In the genomic region with DNA sequence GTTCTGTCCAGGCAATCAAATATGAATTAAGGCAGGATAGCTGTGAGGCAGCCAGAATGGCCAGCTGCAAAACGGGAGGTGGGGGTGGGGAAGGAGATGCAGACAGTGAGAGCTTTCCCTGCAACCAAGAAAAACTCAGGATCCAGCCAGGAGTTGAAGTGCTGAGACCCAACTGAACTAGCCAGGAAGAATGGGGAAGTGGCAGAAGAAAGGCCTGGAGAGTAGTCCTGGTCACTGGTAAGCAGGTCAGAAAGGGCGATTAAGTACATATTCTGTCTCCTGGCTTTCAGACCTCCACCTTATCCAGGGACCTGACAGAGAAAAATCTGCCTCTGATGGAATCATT, we compare ENCODE assay signal across 16 cellular contexts. TPM values are rescaled to one million over a fixed set of nuclear protein-coding genes. Genes with fewer than 3 reads are reported as not detected.
DNase-seq lines count a peak whose midpoint lies in the region; ATAC-seq and TF ChIP-seq lines count a peak whose summit lies in the region.
"Had no signal": no experiment of that assay in that cellular context is flagged by ENCODE, and none has a peak within 500 bp of the region (broad histone marks: within the 10 kb centered on the region; RNA-seq: fewer than 3 reads in every experiment).

No MANE protein-coding gene starts in this region.

- ATAC-seq in Panc1 (no peak), HG03097 (IDR thresholded peaks at IDR 0.05; ENCODE audit: low FRiP score, unreplicated experiment) (no peak)
- ATAC-seq: gastroesophageal sphincter had no signal

- no peak overlapping the region for H3K27ac ChIP-seq in Panc1 (ENCODE audit: low read length)
- H3K27ac ChIP-seq: gastroesophageal sphincter, prostate gland had no signal

- H3K27me3 Mint-ChIP-seq in endothelial cell (ENCODE audit: unreplicated experiment) = peaks cover 41% of the 10 kb centered on the region

- CTCF ChIA-PET in Panc1 (lab: Charles Lee) = no interaction called here

- POLR2A ChIA-PET in Panc1 (lab: Charles Lee) = no interaction called here

- no peaks in the 10 kb centered on the region for H3K9me3 ChIP-seq in Panc1 (ENCODE audit: control insufficient read depth, insufficient read depth, low read depth, low read length)
- H3K9me3 ChIP-seq: prostate gland, transverse colon had no signal

- in situ Hi-C loops in Panc1 (cut with HindIII; ENCODE audit: low pct_unique_long_range_greater_than_20kb, low sequenced_read_pairs) = no loop called here

- intact Hi-C loops in Panc1 (cut with micrococcal nuclease; ENCODE audit: unreplicated experiment) = no loop called here

- TF ChIP-seq CTCF in Panc1 (IDR thresholded peaks at IDR 0.05) (no peak), endothelial cell (IDR thresholded peaks at IDR 0.05; ENCODE audit: unreplicated experiment) (no peak)

- no peak overlapping the region for H3K27ac Mint-ChIP-seq in endothelial cell (ENCODE audit: unreplicated experiment)
- H3K27ac Mint-ChIP-seq: activated naive CD4-positive, alpha-beta T cell treated with anti-CD3 and anti-CD28 coated beads, Interleukin-2, amount 50 U/mL, for 24 hours; activated T-cell treated with anti-CD3 and anti-CD28 coated beads, Interleukin-2, amount 50 U/mL, for 24 hours; stimulated activated effector memory CD8-positive, alpha-beta T cell treated with anti-CD3 and anti-CD28 coated beads, Interleukin-12 subunit alpha, Interleukin-12 subunit beta, amount 100 ng/mL, for 72 hours had no signal

- TSS peak; percentile 68 for BruUV-seq in Panc1 (replicated peaks; lab: Mats Ljungman, UMichigan)

- H3K4me3 Mint-ChIP-seq in endothelial cell (ENCODE audit: unreplicated experiment) = peak overlapping the region; percentile 56
- H3K4me3 Mint-ChIP-seq: activated naive CD4-positive, alpha-beta T cell treated with anti-CD3 and anti-CD28 coated beads, Interleukin-2, amount 50 U/mL, for 24 hours; activated T-cell treated with anti-CD3 and anti-CD28 coated beads, Interleukin-2, amount 50 U/mL, for 24 hours had no signal

- H3K4me3 ChIP-seq in Panc1 (ENCODE audit: low read depth in 2 of 2, low read length in 2 of 2) = no peak overlapping the region
- H3K4me3 ChIP-seq: prostate gland had no signal

- DNase-seq in Panc1 (ENCODE audit: low read depth, low spot score) (no peak), endothelial cell (ENCODE audit: low spot score) (no peak), putamen (ENCODE audit: low spot score) (peak; percentile 45), T-helper 2 cell (no peak), activated T-cell treated with anti-CD3 and anti-CD28 coated beads for 4 hours (no peak)
- DNase-seq: activated CD4-positive, alpha-beta T cell treated with anti-CD3 and anti-CD28 coated beads, Interleukin-2, amount 50 U/mL, for 48 hours; activated T-cell treated with anti-CD3 and anti-CD28 coated beads, Interleukin-2, amount 50 U/mL, for 24 hours; AML-193; NCI-H1436 treated with DMSO at 0.1 percent for 48 hours; stimulated activated CD4-positive, alpha-beta T cell treated with anti-CD3 and anti-CD28 coated beads, Interleukin-12 subunit alpha, Interleukin-12 subunit beta, amount 100 ng/mL, for 4 hours; transverse colon had no signal

- no peaks in the 10 kb centered on the region for H3K27me3 ChIP-seq in Panc1 (ENCODE audit: control insufficient read depth, insufficient read depth, low read length)

- no peaks in the 10 kb centered on the region for H3K4me1 ChIP-seq in Panc1 (ENCODE audit: control insufficient read depth, insufficient read depth, low read length)
- H3K4me1 ChIP-seq: prostate gland had no signal

- H3K36me3 ChIP-seq in Panc1 (ENCODE audit: control insufficient read depth, insufficient read depth, low read length) = no peaks in the 10 kb centered on the region
- H3K36me3 ChIP-seq: gastroesophageal sphincter, prostate gland, transverse colon had no signal

- no peaks in the 10 kb centered on the region for H3K9me3 Mint-ChIP-seq in endothelial cell (ENCODE audit: unreplicated experiment)
- H3K9me3 Mint-ChIP-seq: activated naive CD4-positive, alpha-beta T cell treated with anti-CD3 and anti-CD28 coated beads, Interleukin-2, amount 50 U/mL, for 24 hours; activated T-cell treated with anti-CD3 and anti-CD28 coated beads, Interleukin-2, amount 50 U/mL, for 24 hours; stimulated activated effector memory CD8-positive, alpha-beta T cell treated with anti-CD3 and anti-CD28 coated beads, Interleukin-12 subunit alpha, Interleukin-12 subunit beta, amount 100 ng/mL, for 72 hours had no signal

- peaks cover 15% of the 10 kb centered on the region for H3K36me3 Mint-ChIP-seq in endothelial cell (ENCODE audit: low read depth, unreplicated experiment)
- H3K36me3 Mint-ChIP-seq: activated naive CD4-positive, alpha-beta T cell treated with anti-CD3 and anti-CD28 coated beads, Interleukin-2, amount 50 U/mL, for 24 hours; stimulated activated effector memory CD8-positive, alpha-beta T cell treated with anti-CD3 and anti-CD28 coated beads, Interleukin-12 subunit alpha, Interleukin-12 subunit beta, amount 100 ng/mL, for 72 hours had no signal

- H3K4me1 Mint-ChIP-seq in endothelial cell (ENCODE audit: unreplicated experiment) = peaks cover 54% of the 10 kb centered on the region

RNA-seq across cellular contexts. Expression of gene HOXD1, which starts 12.8 kb away (rescaled TPM):
- total RNA-seq in Panc1 (2021; ENCODE audit: unreplicated experiment) (0.18 TPM), endothelial cell (ENCODE audit: unreplicated experiment) (3.8 TPM)
- 0.55 TPM for polyA plus RNA-seq in Panc1 (2012; ENCODE audit: insufficient read length)

RNA-seq across cellular contexts. Expression of gene HOXD3, which starts 18.6 kb away (rescaled TPM):
- total RNA-seq in Panc1 (2021; ENCODE audit: unreplicated experiment) (1.8 TPM), endothelial cell (ENCODE audit: unreplicated experiment) (4.1 TPM)
- 0.56 TPM for polyA plus RNA-seq in Panc1 (2012; ENCODE audit: insufficient read length)

RNA-seq across cellular contexts. Expression of gene HOXD4, which starts 24.4 kb away (rescaled TPM):
- 1.4 TPM for total RNA-seq in Panc1 (2021; ENCODE audit: unreplicated experiment)
- 0.82 TPM for polyA plus RNA-seq in Panc1 (2012; ENCODE audit: insufficient read length)
- total RNA-seq in endothelial cell (ENCODE audit: unreplicated experiment) = 3.5 TPM

RNA-seq across cellular contexts. Expression of gene HOXD8, which starts 46.2 kb away (rescaled TPM):
- total RNA-seq in Panc1 (2021; ENCODE audit: unreplicated experiment) (not detected), endothelial cell (ENCODE audit: unreplicated experiment) (9.3 TPM)
- not detected for polyA plus RNA-seq in Panc1 (2012; ENCODE audit: insufficient read length)

RNA-seq across cellular contexts. Expression of gene HOXD9, which starts 53.2 kb away (rescaled TPM):
- 0.15 TPM for total RNA-seq in Panc1 (2021; ENCODE audit: unreplicated experiment)
- polyA plus RNA-seq in Panc1 (2012; ENCODE audit: insufficient read length) = 0.19 TPM
- total RNA-seq in endothelial cell (ENCODE audit: unreplicated experiment) = 0.56 TPM
